8 cellular contexts compared by ENCODE assay signal in genomic region chr20:50190251-50191064, GRCh38. TPM values are rescaled to one million over a fixed set of nuclear protein-coding genes. Genes with fewer than 3 reads are reported as not detected.
DNase-seq lines count a peak whose midpoint lies in the region; ATAC-seq and TF ChIP-seq lines count a peak whose summit lies in the region.

TSS of gene CEBPB (plus strand) at chr20:50190830. CDS start at chr20:50191034, 204 bp downstream.

- peak within 1 kb of the TSS; percentile 40 for H2AK5ac ChIP-seq in neuronal stem cell (ENCODE audit: low read depth, low read length)

- peak within 1 kb of the TSS; percentile 58; the same call in 1 of the 2 replicates for H2AFZ ChIP-seq in Karpas-422 (ENCODE audit: low read length)
- peak within 1 kb of the TSS; percentile 96 for H2AFZ ChIP-seq in neuronal stem cell (ENCODE audit: low read length)

- H3K4me3 ChIP-seq in Karpas-422 (ENCODE audit: low read length) (peak within 1 kb of the TSS; percentile 94), SJSA1 (peak within 1 kb of the TSS; percentile 100), neuronal stem cell (ENCODE audit: low read length in 2 of 2) (peak within 1 kb of the TSS; percentile 69 to 83)

- WGBS in neuronal stem cell (ENCODE audit: extremely low coverage in 2 of 2, insufficient read length in 2 of 2, insufficient replicate concordance in 1 of 2), 2 donors: no CpG with 5 or more reads among the region's 89 CpGs

- H3K79me1 ChIP-seq in neuronal stem cell (ENCODE audit: low read depth, low read length): peaks cover 1% of the 10 kb centered on the region

- H2BK120ac ChIP-seq in neuronal stem cell (ENCODE audit: low read depth, low read length): no peak within 1 kb of the TSS

- H3K9ac ChIP-seq in Karpas-422 (ENCODE audit: low read length) (peak within 1 kb of the TSS; percentile 96), neuronal stem cell (ENCODE audit: low read depth, low read length, poor library complexity) (peak within 1 kb of the TSS; percentile 89)

- H3K4me1 ChIP-seq in Karpas-422 (ENCODE audit: low read length) (peaks cover 14% of the 10 kb centered on the region), SJSA1 (replicated peaks) (peaks cover 25% of the 10 kb centered on the region), foreskin keratinocyte (peaks cover 4% of the 10 kb centered on the region), neuronal stem cell (ENCODE audit: control insufficient read depth in 2 of 2, insufficient read depth in 1 of 2, low read depth in 1 of 2, low read length in 2 of 2) (peaks cover 10 to 13% of the 10 kb centered on the region in 2 donors)

- H3K18ac ChIP-seq in neuronal stem cell (ENCODE audit: low read length): peak within 1 kb of the TSS; percentile 84

- H3K36me3 ChIP-seq in Karpas-422 (ENCODE audit: insufficient read depth, low read length) (peaks cover 3% of the 10 kb centered on the region; the same call in 1 of the 2 replicates), SJSA1 (peaks cover 41% of the 10 kb centered on the region), neuronal stem cell (replicated peaks in 1 of 2; ENCODE audit: control insufficient read depth in 2 of 2, insufficient read depth in 2 of 2, low read length in 2 of 2) (no peaks in the 10 kb centered on the region)

- H2BK15ac ChIP-seq in neuronal stem cell (ENCODE audit: low read length): peak within 1 kb of the TSS; percentile 56

- H2BK5ac ChIP-seq in neuronal stem cell (ENCODE audit: low read length): no peak within 1 kb of the TSS

- H2BK12ac ChIP-seq in neuronal stem cell (ENCODE audit: low read length): no peak within 1 kb of the TSS

- peak within 1 kb of the TSS; percentile 63 for H3K14ac ChIP-seq in neuronal stem cell (ENCODE audit: low read length)

- ATAC-seq in GM21360 (IDR thresholded peaks at IDR 0.05; ENCODE audit: unreplicated experiment) (peak; percentile 42), foreskin keratinocyte (peak; percentile 53)

- H3K27me3 ChIP-seq in Karpas-422 (ENCODE audit: low read length): no peaks in the 10 kb centered on the region
- H3K27me3 ChIP-seq in SJSA1 (replicated peaks): no peaks in the 10 kb centered on the region
- H3K27me3 ChIP-seq in foreskin keratinocyte: no peaks in the 10 kb centered on the region
- H3K27me3 ChIP-seq in neuronal stem cell (ENCODE audit: control insufficient read depth in 3 of 3, insufficient read depth in 3 of 3, low read depth in 1 of 3, low read length in 3 of 3): peaks cover 0 to 32% (median 3%) of the 10 kb centered on the region in 3 experiments

- H4K91ac ChIP-seq in neuronal stem cell (ENCODE audit: low read depth, low read length, poor library complexity): no peak within 1 kb of the TSS

- H3K4me2 ChIP-seq in Karpas-422 (ENCODE audit: low read depth, low read length, poor library complexity, severe bottlenecking) (peak within 1 kb of the TSS; percentile 82), neuronal stem cell (ENCODE audit: insufficient read depth, low read length, poor library complexity, severe bottlenecking) (peak within 1 kb of the TSS; percentile 99)

- TF ChIP-seq CTCF in foreskin keratinocyte (conservative IDR thresholded peaks at IDR 0.05): peak; percentile 77

- no peak within 1 kb of the TSS for H3K4ac ChIP-seq in neuronal stem cell (ENCODE audit: low read length)

- H3K79me2 ChIP-seq in Karpas-422 (ENCODE audit: low read length): peaks cover 8% of the 10 kb centered on the region

- peak within 1 kb of the TSS; percentile 94 for H3K23ac ChIP-seq in neuronal stem cell (ENCODE audit: low read depth, low read length, poor library complexity)

- H3K27ac ChIP-seq in Karpas-422 (ENCODE audit: low read length) (peak within 1 kb of the TSS; percentile 84), SJSA1 (peak within 1 kb of the TSS; percentile 97), foreskin keratinocyte (peak within 1 kb of the TSS; percentile 86), neuronal stem cell (replicated peaks; ENCODE audit: low read length) (no peak within 1 kb of the TSS), substantia nigra (ENCODE audit: low read depth, low read length, poor library complexity, severe bottlenecking) (peak within 1 kb of the TSS; percentile 74)

- peaks cover 29% of the 10 kb centered on the region for H4K20me1 ChIP-seq in Karpas-422 (ENCODE audit: insufficient read depth, low read depth, low read length)

- peak; percentile 84 for DNase-seq in COLO668 (lab: John Stamatoyannopoulos, UW; ENCODE audit: unreplicated experiment)
- DNase-seq in Karpas-422: peak; percentile 92
- peak; percentile 91 to 92 for DNase-seq in SJSA1 (ENCODE audit: low read depth in 1 of 2, low spot score in 2 of 2)
- peak; percentile 74 for DNase-seq in activated gamma-delta T cell treated with anti-CD3 and anti-CD28 coated beads, Interleukin-2, amount 50 U/mL, for 16 hours (ENCODE audit: low read depth)
- peak; percentile 34 to 66 for DNase-seq in foreskin keratinocyte
- peak; percentile 86 for DNase-seq in neuronal stem cell (ENCODE audit: low spot score)
- DNase-seq in substantia nigra (lab: John Stamatoyannopoulos, UW): peak in 48 of 49 donors; percentile 14 to 90 (median 70)

- no peaks in the 10 kb centered on the region for H3K9me2 ChIP-seq in Karpas-422 (replicated peaks; ENCODE audit: insufficient read depth, low read length)

- H4K8ac ChIP-seq in neuronal stem cell (ENCODE audit: low read depth, low read length): peak within 1 kb of the TSS; percentile 25

- H3K9me3 ChIP-seq in Karpas-422 (ENCODE audit: low read length): no peaks in the 10 kb centered on the region
- peaks cover 3% of the 10 kb centered on the region; the same call in 1 of the 2 replicates for H3K9me3 ChIP-seq in SJSA1 (replicated peaks)
- H3K9me3 ChIP-seq in neuronal stem cell (replicated peaks in 1 of 2; ENCODE audit: control insufficient read depth in 2 of 2, insufficient read depth in 1 of 2, low read depth in 1 of 2, low read length in 2 of 2): peaks cover 0 to 2% of the 10 kb centered on the region in 2 donors

RNA-seq across cellular contexts. Expression of gene CEBPB, which starts in this region (rescaled TPM):
- total RNA-seq in Karpas-422 (2014; rRNA removed; shearing (Covaris generic); ENCODE audit: low replicate concordance): 24.4 and 49.1 TPM in 2 replicates
- total RNA-seq in SJSA1 (2014; rRNA removed; shearing (Covaris generic)): 29.3 and 30.8 TPM in 2 replicates
- 24.1 and 25.7 TPM in 2 replicates for total RNA-seq in foreskin keratinocyte
- polyA plus RNA-seq in foreskin keratinocyte: 31.9 and 32.3 TPM in 2 replicates
- 3.2 TPM for polyA plus RNA-seq in neuronal stem cell (2013, experiment 1 of 2)
- 3.2 TPM for polyA plus RNA-seq in neuronal stem cell (2013, experiment 2 of 2)
